ENCODE assay signal across 12 cellular contexts in the genomic region with DNA sequence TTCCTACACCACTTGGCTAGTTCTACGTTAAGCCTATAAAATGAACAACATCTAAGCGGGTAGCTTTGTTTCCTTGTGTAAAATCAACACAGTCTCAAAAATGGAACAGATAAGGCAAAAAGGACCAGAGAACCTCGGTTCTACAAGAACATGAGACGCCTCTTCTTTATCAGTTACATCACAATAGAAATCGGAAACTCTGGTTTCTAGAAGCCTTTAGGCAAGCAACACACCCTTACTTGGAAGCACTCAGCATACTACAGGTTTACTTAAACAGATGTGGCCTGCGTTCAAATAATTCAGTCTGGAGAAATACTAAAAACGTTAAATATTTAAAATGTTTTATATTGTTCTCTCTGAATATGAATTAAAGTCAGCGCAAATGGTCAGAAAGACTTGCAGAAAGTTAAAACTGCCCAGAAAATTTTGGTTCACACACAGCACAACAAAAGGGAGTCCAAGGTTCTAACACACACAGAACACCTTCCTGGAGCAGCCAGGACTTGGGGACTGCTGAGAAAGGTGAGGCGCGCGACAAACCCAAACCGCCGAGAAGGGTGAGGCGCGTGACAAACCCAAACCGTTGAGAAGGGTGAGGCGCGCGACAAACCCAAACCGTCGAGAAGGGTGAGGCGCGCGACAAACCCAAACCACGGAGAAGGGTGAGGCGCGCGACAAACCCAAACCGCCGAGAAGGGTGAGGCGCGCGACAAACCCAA. TPM values are rescaled to one million over a fixed set of nuclear protein-coding genes. Genes with fewer than 3 reads are reported as not detected.
DNase-seq lines count a peak whose midpoint lies in the region; ATAC-seq and TF ChIP-seq lines count a peak whose summit lies in the region.
"Had no signal": no experiment of that assay in that cellular context is flagged by ENCODE, and none has a peak within 500 bp of the region (broad histone marks: within the 10 kb centered on the region; RNA-seq: fewer than 3 reads in every experiment).

No MANE protein-coding gene starts in this region.

- WGBS in gastroesophageal sphincter (ENCODE audit: low coverage in 1 of 2), 2 donors = 75 to 85% methylated on average over 6 to 15 of the region's 33 CpGs

- H3K36me3 Mint-ChIP-seq in activated CD8-positive, alpha-beta memory T cell treated with anti-CD3 and anti-CD28 coated beads, Interleukin-2, amount 10 ng/mL, durations not matched to agents 7 days and 5 days = peaks cover 53% of the 10 kb centered on the region
- H3K36me3 Mint-ChIP-seq in activated T-helper 1 cell treated with anti-CD3 and anti-CD28 coated beads, Interleukin-12 subunit alpha, Interleukin-12 subunit beta, Interleukin-2, Interleukin-4 antibody, amounts not matched to agents 30 ng/mL and 10 ng/mL and 1 ng/mL, durations not matched to agents 14 hours and 24 hours and 36 hours (ENCODE audit: low read depth) = peaks cover 38% of the 10 kb centered on the region

- no peak for TF ChIP-seq EP300 in gastroesophageal sphincter (IDR thresholded peaks at IDR 0.05)

- intact Hi-C loops in activated T-helper 1 cell treated with anti-CD3 and anti-CD28 coated beads, Interleukin-12 subunit alpha, Interleukin-12 subunit beta, Interleukin-2, Interleukin-4 antibody, amounts not matched to agents 30 ng/mL and 10 ng/mL and 1 ng/mL, durations not matched to agents 14 hours and 24 hours and 36 hours (cut with micrococcal nuclease) = loop anchor here (1.0 kb wide), 1 partner anchor 8 kb away; no protein-coding TSS in a partner anchor
- intact Hi-C loops in sciatic nerve (cut with DNase I) = no loop called here

- no peaks in the 10 kb centered on the region for H3K27me3 Mint-ChIP-seq in activated CD8-positive, alpha-beta memory T cell treated with anti-CD3 and anti-CD28 coated beads, Interleukin-2, amount 10 ng/mL, durations not matched to agents 7 days and 5 days
- H3K27me3 Mint-ChIP-seq in activated T-helper 1 cell treated with anti-CD3 and anti-CD28 coated beads, Interleukin-12 subunit alpha, Interleukin-12 subunit beta, Interleukin-2, Interleukin-4 antibody, amounts not matched to agents 30 ng/mL and 10 ng/mL and 1 ng/mL, durations not matched to agents 14 hours and 24 hours and 36 hours (ENCODE audit: insufficient read depth) = no peaks in the 10 kb centered on the region

- H3K4me1 ChIP-seq in gastroesophageal sphincter (peaks cover 18 to 84% (median 23%) of the 10 kb centered on the region in 3 donors), thoracic aorta (ENCODE audit: control insufficient read depth in 1 of 2, low read depth in 2 of 2) (peaks cover 22 to 46% of the 10 kb centered on the region in 2 donors)

- no peak for DNase-seq in activated CD8-positive, alpha-beta memory T cell treated with anti-CD3 and anti-CD28 coated beads, Interleukin-2, amount 10 ng/mL, durations not matched to agents 7 days and 5 days
- no peak for DNase-seq in activated CD8-positive, alpha-beta memory T cell treated with anti-CD3 and anti-CD28 coated beads, Interleukin-2, amount 50 U/mL, for 4 hours
- no peak for DNase-seq in activated T-helper 1 cell treated with anti-CD3 and anti-CD28 coated beads, Interleukin-12 subunit alpha, Interleukin-12 subunit beta, Interleukin-2, Interleukin-4 antibody, amounts not matched to agents 30 ng/mL and 10 ng/mL and 1 ng/mL, durations not matched to agents 14 hours and 24 hours and 36 hours (ENCODE audit: low spot score)
- DNase-seq in thoracic aorta (ENCODE audit: low spot score) = no peak
- no peak for DNase-seq in glomerular visceral epithelial cell (ENCODE audit: extremely low spot score)
- DNase-seq in sciatic nerve (ENCODE audit: low spot score) = no peak
- DNase-seq in G401 (ENCODE audit: low spot score) = no peak
- DNase-seq: foreskin melanocyte; NCI-H1105; NCI-H82; stimulated activated CD4-positive, alpha-beta T cell treated with anti-CD3 and anti-CD28 coated beads, Interleukin-1b, Interleukin-23, amount 100 ng/mL, for 48 hours had no signal

- H3K4me3 ChIP-seq in gastroesophageal sphincter = no peak overlapping the region
- H3K4me3 ChIP-seq in thoracic aorta = no peak overlapping the region

- H3K9me3 ChIP-seq in gastroesophageal sphincter = no peaks in the 10 kb centered on the region
- H3K9me3 ChIP-seq in thoracic aorta = no peaks in the 10 kb centered on the region

- CTCF ChIA-PET in activated CD8-positive, alpha-beta memory T cell treated with anti-CD3 and anti-CD28 coated beads, Interleukin-2, amount 10 ng/mL, durations not matched to agents 7 days and 5 days (lab: Charles Lee) = no interaction called here

- TF ChIP-seq CTCF in gastroesophageal sphincter (IDR thresholded peaks at IDR 0.05) = no peak
- no peak for TF ChIP-seq CTCF in thoracic aorta (IDR thresholded peaks at IDR 0.05)

- ATAC-seq in activated CD8-positive, alpha-beta memory T cell treated with anti-CD3 and anti-CD28 coated beads, Interleukin-2, amount 10 ng/mL, durations not matched to agents 7 days and 5 days = no peak
- no peak for ATAC-seq in gastroesophageal sphincter
- ATAC-seq in thoracic aorta (ENCODE audit: insufficient number of reproducible peaks, low FRiP score, low read depth) = no peak
- no peak for ATAC-seq in sciatic nerve

- peak overlapping the region; percentile 73 for H3K27ac Mint-ChIP-seq in activated CD8-positive, alpha-beta memory T cell treated with anti-CD3 and anti-CD28 coated beads, Interleukin-2, amount 10 ng/mL, durations not matched to agents 7 days and 5 days
- H3K27ac Mint-ChIP-seq in activated T-helper 1 cell treated with anti-CD3 and anti-CD28 coated beads, Interleukin-12 subunit alpha, Interleukin-12 subunit beta, Interleukin-2, Interleukin-4 antibody, amounts not matched to agents 30 ng/mL and 10 ng/mL and 1 ng/mL, durations not matched to agents 14 hours and 24 hours and 36 hours = peak overlapping the region; percentile 48

- TF ChIP-seq POLR2A in gastroesophageal sphincter (IDR thresholded peaks at IDR 0.05) = no peak

- H3K27me3 ChIP-seq in gastroesophageal sphincter (no peaks in the 10 kb centered on the region), thoracic aorta (replicated peaks; ENCODE audit: insufficient read depth) (no peaks in the 10 kb centered on the region)

- in situ Hi-C loops in G401 (cut with HindIII; ENCODE audit: low sequenced_read_pairs) = no loop called here

- H3K27ac ChIP-seq in gastroesophageal sphincter (peak overlapping the region; percentile 48 to 71 (median 64)), thoracic aorta (peak overlapping the region; percentile 50 to 63)

- peaks cover 18% of the 10 kb centered on the region for H3K9me3 Mint-ChIP-seq in activated CD8-positive, alpha-beta memory T cell treated with anti-CD3 and anti-CD28 coated beads, Interleukin-2, amount 10 ng/mL, durations not matched to agents 7 days and 5 days (ENCODE audit: low read depth)
- no peaks in the 10 kb centered on the region for H3K9me3 Mint-ChIP-seq in activated T-helper 1 cell treated with anti-CD3 and anti-CD28 coated beads, Interleukin-12 subunit alpha, Interleukin-12 subunit beta, Interleukin-2, Interleukin-4 antibody, amounts not matched to agents 30 ng/mL and 10 ng/mL and 1 ng/mL, durations not matched to agents 14 hours and 24 hours and 36 hours

- no peak overlapping the region for H3K4me3 Mint-ChIP-seq in activated CD8-positive, alpha-beta memory T cell treated with anti-CD3 and anti-CD28 coated beads, Interleukin-2, amount 10 ng/mL, durations not matched to agents 7 days and 5 days
- no peak overlapping the region for H3K4me3 Mint-ChIP-seq in activated T-helper 1 cell treated with anti-CD3 and anti-CD28 coated beads, Interleukin-12 subunit alpha, Interleukin-12 subunit beta, Interleukin-2, Interleukin-4 antibody, amounts not matched to agents 30 ng/mL and 10 ng/mL and 1 ng/mL, durations not matched to agents 14 hours and 24 hours and 36 hours

- H3K36me3 ChIP-seq in gastroesophageal sphincter (peaks cover 0 to 14% of the 10 kb centered on the region in 2 donors), thoracic aorta (peaks cover 4% of the 10 kb centered on the region)

- H3K4me1 Mint-ChIP-seq in activated CD8-positive, alpha-beta memory T cell treated with anti-CD3 and anti-CD28 coated beads, Interleukin-2, amount 10 ng/mL, durations not matched to agents 7 days and 5 days = peaks cover 23% of the 10 kb centered on the region
- H3K4me1 Mint-ChIP-seq in activated T-helper 1 cell treated with anti-CD3 and anti-CD28 coated beads, Interleukin-12 subunit alpha, Interleukin-12 subunit beta, Interleukin-2, Interleukin-4 antibody, amounts not matched to agents 30 ng/mL and 10 ng/mL and 1 ng/mL, durations not matched to agents 14 hours and 24 hours and 36 hours (ENCODE audit: low read depth) = peaks cover 34% of the 10 kb centered on the region

RNA-seq across cellular contexts. Expression of a gene that starts 25.9 kb away (rescaled TPM):
- 10 to 100 TPM; 79.8 to 86.0 TPM for total RNA-seq in activated CD8-positive, alpha-beta memory T cell treated with anti-CD3 and anti-CD28 coated beads, Interleukin-2, amount 10 ng/mL, durations not matched to agents 7 days and 5 days
- total RNA-seq in activated T-helper 1 cell treated with anti-CD3 and anti-CD28 coated beads, Interleukin-12 subunit alpha, Interleukin-12 subunit beta, Interleukin-2, Interleukin-4 antibody, amounts not matched to agents 30 ng/mL and 10 ng/mL and 1 ng/mL, durations not matched to agents 14 hours and 24 hours and 36 hours = 59.1 and 63.1 TPM in 2 replicates
- total RNA-seq in gastroesophageal sphincter = 100 to 1,000 TPM; 209 to 286 (median 230) TPM
- 100 to 1,000 TPM; 196 to 218 TPM for total RNA-seq in thoracic aorta
- 103 TPM for total RNA-seq in sciatic nerve
- 26.6 and 34.8 TPM in 2 replicates for total RNA-seq in G401 (2014; rRNA removed; shearing (Covaris generic))

RNA-seq across cellular contexts. Expression of a gene that starts 53.0 kb away (rescaled TPM):
- 10 to 100 TPM; 10.7 to 15.6 TPM for total RNA-seq in activated CD8-positive, alpha-beta memory T cell treated with anti-CD3 and anti-CD28 coated beads, Interleukin-2, amount 10 ng/mL, durations not matched to agents 7 days and 5 days
- total RNA-seq in activated T-helper 1 cell treated with anti-CD3 and anti-CD28 coated beads, Interleukin-12 subunit alpha, Interleukin-12 subunit beta, Interleukin-2, Interleukin-4 antibody, amounts not matched to agents 30 ng/mL and 10 ng/mL and 1 ng/mL, durations not matched to agents 14 hours and 24 hours and 36 hours = 11.7 and 16.7 TPM in 2 replicates
- total RNA-seq in gastroesophageal sphincter = 10 to 100 TPM; 11.6 to 36.9 (median 23.4) TPM
- 10 to 100 TPM; 17.1 to 34.0 TPM for total RNA-seq in thoracic aorta
- 29.6 TPM for total RNA-seq in sciatic nerve
- 1.6 and 10.6 TPM in 2 replicates for total RNA-seq in G401 (2014; rRNA removed; shearing (Covaris generic))
